In the genomic region with DNA sequence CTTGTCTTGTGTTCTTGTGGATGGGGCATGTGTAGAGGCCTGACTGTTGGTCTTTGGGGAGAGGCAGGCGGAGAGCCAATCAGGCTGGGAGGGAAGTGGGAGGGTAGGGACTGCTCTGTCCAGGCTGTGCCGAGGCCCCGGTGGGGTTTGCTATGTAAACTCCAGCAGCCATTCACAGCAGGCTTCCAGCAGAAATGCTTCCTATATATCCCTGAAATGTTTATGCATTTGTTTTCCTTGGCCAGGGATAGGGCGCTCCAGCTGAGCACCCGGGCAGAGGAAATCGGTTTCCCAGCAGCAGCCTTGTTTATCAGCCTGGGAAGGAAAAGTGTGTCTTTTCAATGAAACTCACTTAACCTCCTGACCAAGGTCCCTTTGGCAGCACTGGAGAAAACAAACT, we compare ENCODE assay signal across 11 cellular contexts. TPM values are rescaled to one million over a fixed set of nuclear protein-coding genes. Genes with fewer than 3 reads are reported as not detected.
DNase-seq lines count a peak whose midpoint lies in the region; ATAC-seq lines count a peak whose summit lies in the region.
"Had no signal": no experiment of that assay in that cellular context is flagged by ENCODE, and none has a peak within 500 bp of the region (broad histone marks: within the 10 kb centered on the region; RNA-seq: fewer than 3 reads in every experiment).

No MANE protein-coding gene starts in this region.

- intact Hi-C loops in right cardiac atrium (cut with DNase I): loop anchor here in 1 of 4 donors (10.0 kb wide), 1 partner anchor 79 kb away; no protein-coding TSS in a partner anchor

- H3K4me1 ChIP-seq in right cardiac atrium (ENCODE audit: control insufficient read depth, insufficient read depth, low read length): peaks cover 40% of the 10 kb centered on the region

- DNase-seq in H4 (ENCODE audit: low spot score) (peak; percentile 71), caudate nucleus (lab: John Stamatoyannopoulos, UW) (peak in 5 of 61 donors; percentile 20 to 36 (median 26)), right cardiac atrium (peak; percentile 60 to 89 (median 87)), renal cortical epithelial cell (ENCODE audit: low read depth) (peak; percentile 28), 8988T (no peak), NCI-H128 (lab: John Stamatoyannopoulos, UW; ENCODE audit: unreplicated experiment) (no peak)
- no peak for DNase-seq in activated CD4-positive, alpha-beta T cell treated with anti-CD3 and anti-CD28 coated beads for 4 hours
- DNase-seq: effector memory CD8-positive, alpha-beta T cell; NCI-H2081 treated with DMSO at 0.1 percent for 48 hours; T-helper 9 cell had no signal

- no peaks in the 10 kb centered on the region for H3K9me3 ChIP-seq in right cardiac atrium (ENCODE audit: control insufficient read depth, low read length)

- WGBS in right cardiac atrium: 37% methylated on average over 6 of the region's 6 CpGs

- ATAC-seq in right cardiac atrium (peak; percentile 78 to 82), GM19463 (IDR thresholded peaks at IDR 0.05; ENCODE audit: unreplicated experiment) (no peak)
- ATAC-seq: effector memory CD8-positive, alpha-beta T cell had no signal

- H3K4me3 ChIP-seq in right cardiac atrium (ENCODE audit: low read length): no peak overlapping the region

- H3K27ac ChIP-seq in caudate nucleus (ENCODE audit: low read depth, low read length) (peak overlapping the region; percentile 89), right cardiac atrium (ENCODE audit: low read length) (peak overlapping the region; percentile 79)

- H3K27me3 ChIP-seq in right cardiac atrium (ENCODE audit: control insufficient read depth, insufficient read depth): no peaks in the 10 kb centered on the region

RNA-seq across cellular contexts. Expression of a gene that starts 18.3 kb away (rescaled TPM):
- 1.4 and 1.7 TPM in 2 replicates for total RNA-seq in H4 (2014; rRNA removed; shearing (Covaris generic))
- total RNA-seq in right cardiac atrium: 100 to 1,000 TPM; 187 to 254 (median 222) TPM
- polyA plus RNA-seq in right cardiac atrium: 216 TPM
- 4.4 and 33.0 TPM in 2 replicates for total RNA-seq in renal cortical epithelial cell

Comparison
In these comparisons a context has a peak if more than half of its experiments do, and no peak if none do; other contexts are left out.
1. DNase-seq: peak in H4 (single experiment), right cardiac atrium (3 of 3) and renal cortical epithelial cell (single experiment); none in 8988T (single experiment), NCI-H128 (single experiment) and activated CD4-positive, alpha-beta T cell treated with anti-CD3 and anti-CD28 coated beads for 4 hours (0 of 2).